ENCODE assay signal across 15 cellular contexts in genomic region chr2:3185256-3185655, GRCh38.
DNase-seq lines count a peak whose midpoint lies in the region; ATAC-seq and TF ChIP-seq lines count a peak whose summit lies in the region.
"Had no signal": no experiment of that assay in that cellular context is flagged by ENCODE, and none has a peak within 500 bp of the region (broad histone marks: within the 10 kb centered on the region; RNA-seq: fewer than 3 reads in every experiment).

No MANE protein-coding gene starts in this region.

- H3K27ac Mint-ChIP-seq in activated T-cell treated with anti-CD3 and anti-CD28 coated beads, Interleukin-2, amount 50 U/mL, for 24 hours: peak overlapping the region; percentile 31
- peak overlapping the region in 1 of 2 donors; percentile 20 for H3K27ac Mint-ChIP-seq in natural killer cell treated with Interleukin-12 subunit alpha and Interleukin-12 subunit beta and Interleukin-15 and Interleukin-18, amount 100 ng/mL, for 72 hours
- H3K27ac Mint-ChIP-seq in natural killer cell: no peak overlapping the region
- H3K27ac Mint-ChIP-seq: CD4-positive, alpha-beta T cell had no signal

- H3K9me3 ChIP-seq in neuronal stem cell (replicated peaks in 1 of 2; ENCODE audit: control insufficient read depth in 2 of 2, insufficient read depth in 1 of 2, low read depth in 1 of 2, low read length in 2 of 2): no peaks in the 10 kb centered on the region
- H3K9me3 ChIP-seq: A549, Caco-2 had no signal

- H3K4me3 Mint-ChIP-seq in activated T-cell treated with anti-CD3 and anti-CD28 coated beads, Interleukin-2, amount 50 U/mL, for 24 hours: no peak overlapping the region
- H3K4me3 Mint-ChIP-seq in activated T-cell treated with anti-CD3 and anti-CD28 coated beads, Interleukin-2, amount 50 U/mL, for 4 hours: no peak overlapping the region
- H3K4me3 Mint-ChIP-seq in natural killer cell treated with Interleukin-12 subunit alpha and Interleukin-12 subunit beta and Interleukin-15 and Interleukin-18, amount 100 ng/mL, for 72 hours: no peak overlapping the region
- H3K4me3 Mint-ChIP-seq in natural killer cell: no peak overlapping the region
- H3K4me3 Mint-ChIP-seq: CD4-positive, alpha-beta T cell; GM23338 had no signal

- H3K4me1 ChIP-seq in neuronal stem cell (ENCODE audit: control insufficient read depth in 2 of 2, insufficient read depth in 1 of 2, low read depth in 1 of 2, low read length in 2 of 2): peaks cover 0 to 10% of the 10 kb centered on the region in 2 donors
- H3K4me1 ChIP-seq: A549, Caco-2 had no signal

- H4K91ac ChIP-seq in neuronal stem cell (ENCODE audit: low read depth, low read length, poor library complexity): no peak overlapping the region

- peaks cover 6% of the 10 kb centered on the region for H3K79me1 ChIP-seq in neuronal stem cell (ENCODE audit: low read depth, low read length)

- H3K36me3 ChIP-seq in neuronal stem cell (replicated peaks in 1 of 2; ENCODE audit: control insufficient read depth in 2 of 2, insufficient read depth in 2 of 2, low read length in 2 of 2): peaks cover 5 to 18% of the 10 kb centered on the region in 2 donors

- TF ChIP-seq CTCF in natural killer cell (IDR thresholded peaks at IDR 0.05): no peak

- ATAC-seq in activated T-cell treated with anti-CD3 and anti-CD28 coated beads, Interleukin-2, amount 50 U/mL, for 4 hours: no peak
- ATAC-seq in natural killer cell treated with Interleukin-12 subunit alpha and Interleukin-12 subunit beta and Interleukin-15 and Interleukin-18, amount 100 ng/mL, for 72 hours: no peak
- ATAC-seq in natural killer cell: no peak
- ATAC-seq: A549, GM23338 had no signal

- H2BK5ac ChIP-seq in neuronal stem cell (ENCODE audit: low read length): no peak overlapping the region

- no peak for DNase-seq in activated T-cell treated with anti-CD3 and anti-CD28 coated beads, Interleukin-2, amount 50 U/mL, for 24 hours
- DNase-seq in activated T-cell treated with anti-CD3 and anti-CD28 coated beads, Interleukin-2, amount 50 U/mL, for 4 hours: no peak
- peak; percentile 2 for DNase-seq in natural killer cell treated with Interleukin-12 subunit alpha and Interleukin-12 subunit beta and Interleukin-15 and Interleukin-18, amount 100 ng/mL, for 72 hours (ENCODE audit: low spot score)
- DNase-seq in natural killer cell (no peak), neuronal stem cell (ENCODE audit: low spot score) (no peak), medulla oblongata (ENCODE audit: extremely low spot score) (no peak)
- no peak for DNase-seq in activated CD4-positive, CD25-positive, alpha-beta regulatory T cell treated with anti-CD3 and anti-CD28 coated beads, Interleukin-2, amount 50 U/mL, for 72 hours
- DNase-seq: AML-193; CD4-positive, alpha-beta T cell; HCEC 1CT had no signal

- H3K18ac ChIP-seq in neuronal stem cell (ENCODE audit: low read length): no peak overlapping the region

- no peak overlapping the region for H2BK12ac ChIP-seq in neuronal stem cell (ENCODE audit: low read length)

- H4K8ac ChIP-seq in neuronal stem cell (ENCODE audit: low read depth, low read length): no peak overlapping the region

- peaks cover 55% of the 10 kb centered on the region for H3K36me3 Mint-ChIP-seq in activated T-cell treated with anti-CD3 and anti-CD28 coated beads, Interleukin-2, amount 50 U/mL, for 24 hours (ENCODE audit: low read depth)
- peaks cover 14% of the 10 kb centered on the region for H3K36me3 Mint-ChIP-seq in activated T-cell treated with anti-CD3 and anti-CD28 coated beads, Interleukin-2, amount 50 U/mL, for 4 hours (ENCODE audit: insufficient read depth)
- no peaks in the 10 kb centered on the region for H3K36me3 Mint-ChIP-seq in natural killer cell treated with Interleukin-12 subunit alpha and Interleukin-12 subunit beta and Interleukin-15 and Interleukin-18, amount 100 ng/mL, for 72 hours
- H3K36me3 Mint-ChIP-seq in natural killer cell: no peaks in the 10 kb centered on the region

- intact Hi-C loops in natural killer cell (cut with micrococcal nuclease): no loop called here

- no peaks in the 10 kb centered on the region for H3K9me3 Mint-ChIP-seq in activated T-cell treated with anti-CD3 and anti-CD28 coated beads, Interleukin-2, amount 50 U/mL, for 24 hours
- no peaks in the 10 kb centered on the region for H3K9me3 Mint-ChIP-seq in activated T-cell treated with anti-CD3 and anti-CD28 coated beads, Interleukin-2, amount 50 U/mL, for 4 hours
- H3K9me3 Mint-ChIP-seq in natural killer cell treated with Interleukin-12 subunit alpha and Interleukin-12 subunit beta and Interleukin-15 and Interleukin-18, amount 100 ng/mL, for 72 hours: no peaks in the 10 kb centered on the region
- H3K9me3 Mint-ChIP-seq in natural killer cell: no peaks in the 10 kb centered on the region
- H3K9me3 Mint-ChIP-seq: CD4-positive, alpha-beta T cell had no signal

- WGBS in neuronal stem cell (ENCODE audit: extremely low coverage in 2 of 2, insufficient read length in 2 of 2, insufficient replicate concordance in 1 of 2), 2 donors: no CpG with 5 or more reads among the region's 15 CpGs

- H3K14ac ChIP-seq in neuronal stem cell (ENCODE audit: low read length): peak overlapping the region; percentile 75

- no peaks in the 10 kb centered on the region for H3K4me1 Mint-ChIP-seq in activated T-cell treated with anti-CD3 and anti-CD28 coated beads, Interleukin-2, amount 50 U/mL, for 24 hours (ENCODE audit: low read depth)
- H3K4me1 Mint-ChIP-seq in activated T-cell treated with anti-CD3 and anti-CD28 coated beads, Interleukin-2, amount 50 U/mL, for 4 hours (ENCODE audit: low read depth): no peaks in the 10 kb centered on the region
- peaks cover 0 to 3% of the 10 kb centered on the region in 2 donors for H3K4me1 Mint-ChIP-seq in natural killer cell treated with Interleukin-12 subunit alpha and Interleukin-12 subunit beta and Interleukin-15 and Interleukin-18, amount 100 ng/mL, for 72 hours (ENCODE audit: low read depth in 2 of 2)
- peaks cover 7 to 10% of the 10 kb centered on the region in 2 donors for H3K4me1 Mint-ChIP-seq in natural killer cell
- H3K4me1 Mint-ChIP-seq: GM23338 had no signal

- H3K23ac ChIP-seq in neuronal stem cell (ENCODE audit: low read depth, low read length, poor library complexity): no peak overlapping the region

- peak overlapping the region; percentile 50 for H3K9ac ChIP-seq in neuronal stem cell (ENCODE audit: low read depth, low read length, poor library complexity)

- H2BK120ac ChIP-seq in neuronal stem cell (ENCODE audit: low read depth, low read length): no peak overlapping the region

- no peak overlapping the region for H3K27ac ChIP-seq in neuronal stem cell (replicated peaks; ENCODE audit: low read length)
- H3K27ac ChIP-seq: 22Rv1, A549, C4-2B had no signal

- no peak overlapping the region for H3K4ac ChIP-seq in neuronal stem cell (ENCODE audit: low read length)

- no peak overlapping the region for H2BK15ac ChIP-seq in neuronal stem cell (ENCODE audit: low read length)

- H3K4me2 ChIP-seq in neuronal stem cell (ENCODE audit: insufficient read depth, low read length, poor library complexity, severe bottlenecking): no peak overlapping the region
- H3K4me2 ChIP-seq: A549, GM23338 had no signal

- no peak overlapping the region for H3K4me3 ChIP-seq in neuronal stem cell (ENCODE audit: low read length in 2 of 2)
- H3K4me3 ChIP-seq: A549, GM23338 had no signal

- H3K27me3 ChIP-seq in neuronal stem cell (ENCODE audit: control insufficient read depth in 3 of 3, insufficient read depth in 3 of 3, low read depth in 1 of 3, low read length in 3 of 3): no peaks in the 10 kb centered on the region

- H2AK5ac ChIP-seq in neuronal stem cell (ENCODE audit: low read depth, low read length): no peak overlapping the region

- no peaks in the 10 kb centered on the region for H3K27me3 Mint-ChIP-seq in activated T-cell treated with anti-CD3 and anti-CD28 coated beads, Interleukin-2, amount 50 U/mL, for 24 hours
- no peaks in the 10 kb centered on the region for H3K27me3 Mint-ChIP-seq in activated T-cell treated with anti-CD3 and anti-CD28 coated beads, Interleukin-2, amount 50 U/mL, for 4 hours (ENCODE audit: low read depth)
- no peaks in the 10 kb centered on the region for H3K27me3 Mint-ChIP-seq in natural killer cell treated with Interleukin-12 subunit alpha and Interleukin-12 subunit beta and Interleukin-15 and Interleukin-18, amount 100 ng/mL, for 72 hours
- no peaks in the 10 kb centered on the region for H3K27me3 Mint-ChIP-seq in natural killer cell (ENCODE audit: low read depth in 2 of 2)
- H3K27me3 Mint-ChIP-seq: CD4-positive, alpha-beta T cell had no signal

- H2AFZ ChIP-seq in neuronal stem cell (ENCODE audit: low read length): no peak overlapping the region
- H2AFZ ChIP-seq: GM23338 had no signal
